Comparison of ENCODE assay signal across 1 cellular context in the genomic region with DNA sequence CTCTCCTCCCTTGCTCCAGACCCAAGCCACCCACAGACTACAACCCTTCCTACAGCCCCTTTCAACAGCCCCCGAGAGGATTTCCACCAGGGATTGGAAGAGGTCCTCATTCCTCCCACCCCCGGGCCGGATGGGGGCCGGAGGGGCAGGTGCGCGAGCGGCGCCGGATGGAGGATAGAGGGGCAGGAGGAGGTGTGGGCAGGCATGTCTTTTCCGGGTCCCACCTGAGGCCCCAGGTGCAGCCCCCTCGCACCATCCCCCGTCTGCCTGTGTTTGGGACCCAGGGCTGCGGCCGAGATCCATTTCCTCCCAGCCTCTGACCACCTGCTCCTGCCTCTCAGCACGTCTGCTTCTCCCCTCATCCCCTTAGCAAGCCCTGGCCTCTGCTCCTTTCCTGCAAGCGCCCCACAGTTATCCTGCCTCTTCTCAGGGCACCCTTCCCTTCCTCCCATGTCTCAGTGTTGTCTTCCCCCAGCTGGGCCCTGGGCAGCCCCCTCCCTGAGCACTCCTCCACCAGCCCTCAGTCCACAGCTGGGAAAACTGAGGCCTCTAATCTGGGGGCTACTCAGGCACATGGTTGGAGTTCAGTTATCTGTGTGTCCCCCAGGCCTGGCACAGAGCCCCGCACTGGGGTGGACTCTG.
TF ChIP-seq lines count a peak whose summit lies in the region.

No MANE protein-coding gene starts in this region.

TF ChIP-seq in neural cell, 6 proteins besides CTCF, POLR2A, EP300 and RAD21 (continued from another document):
- TF ChIP-seq, protein P1, sequence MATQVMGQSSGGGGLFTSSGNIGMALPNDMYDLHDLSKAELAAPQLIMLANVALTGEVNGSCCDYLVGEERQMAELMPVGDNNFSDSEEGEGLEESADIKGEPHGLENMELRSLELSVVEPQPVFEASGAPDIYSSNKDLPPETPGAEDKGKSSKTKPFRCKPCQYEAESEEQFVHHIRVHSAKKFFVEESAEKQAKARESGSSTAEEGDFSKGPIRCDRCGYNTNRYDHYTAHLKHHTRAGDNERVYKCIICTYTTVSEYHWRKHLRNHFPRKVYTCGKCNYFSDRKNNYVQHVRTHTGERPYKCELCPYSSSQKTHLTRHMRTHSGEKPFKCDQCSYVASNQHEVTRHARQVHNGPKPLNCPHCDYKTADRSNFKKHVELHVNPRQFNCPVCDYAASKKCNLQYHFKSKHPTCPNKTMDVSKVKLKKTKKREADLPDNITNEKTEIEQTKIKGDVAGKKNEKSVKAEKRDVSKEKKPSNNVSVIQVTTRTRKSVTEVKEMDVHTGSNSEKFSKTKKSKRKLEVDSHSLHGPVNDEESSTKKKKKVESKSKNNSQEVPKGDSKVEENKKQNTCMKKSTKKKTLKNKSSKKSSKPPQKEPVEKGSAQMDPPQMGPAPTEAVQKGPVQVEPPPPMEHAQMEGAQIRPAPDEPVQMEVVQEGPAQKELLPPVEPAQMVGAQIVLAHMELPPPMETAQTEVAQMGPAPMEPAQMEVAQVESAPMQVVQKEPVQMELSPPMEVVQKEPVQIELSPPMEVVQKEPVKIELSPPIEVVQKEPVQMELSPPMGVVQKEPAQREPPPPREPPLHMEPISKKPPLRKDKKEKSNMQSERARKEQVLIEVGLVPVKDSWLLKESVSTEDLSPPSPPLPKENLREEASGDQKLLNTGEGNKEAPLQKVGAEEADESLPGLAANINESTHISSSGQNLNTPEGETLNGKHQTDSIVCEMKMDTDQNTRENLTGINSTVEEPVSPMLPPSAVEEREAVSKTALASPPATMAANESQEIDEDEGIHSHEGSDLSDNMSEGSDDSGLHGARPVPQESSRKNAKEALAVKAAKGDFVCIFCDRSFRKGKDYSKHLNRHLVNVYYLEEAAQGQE (IDR thresholded peaks at IDR 0.05; ENCODE audit: borderline replicate concordance): no peak
- TF ChIP-seq POLR2AphosphoS5 (IDR thresholded peaks at IDR 0.05) (no peak), TAF1 (IDR thresholded peaks at IDR 0.05; ENCODE audit: low read depth) (no peak), EZH2 (IDR thresholded peaks at IDR 0.05; ENCODE audit: borderline replicate concordance, insufficient read depth, low read length, poor library complexity, severe bottlenecking) (no peak)
TF ChIP-seq in neural cell: peak in this region for 0.
